20 cellular contexts compared by ENCODE assay signal in the genomic region with DNA sequence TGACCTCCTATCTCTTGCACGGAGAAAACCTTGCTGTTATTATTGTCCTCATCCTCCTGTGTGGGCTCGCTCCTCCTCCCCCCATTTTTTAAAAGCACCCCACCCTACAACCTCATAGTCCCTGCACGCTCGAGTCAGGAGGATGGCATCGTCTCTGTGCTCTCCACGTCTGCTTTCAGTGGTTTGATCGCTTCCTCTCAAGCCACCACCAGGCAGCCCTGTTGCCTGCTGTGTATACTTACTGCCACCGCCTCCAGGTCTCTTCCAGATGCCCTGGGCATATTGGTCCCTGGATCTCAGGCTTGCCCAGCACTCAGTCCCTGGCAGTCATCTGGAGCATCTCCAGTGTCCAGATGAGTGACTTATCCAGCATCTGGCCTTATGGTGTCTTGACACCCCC. TPM values are rescaled to one million over a fixed set of nuclear protein-coding genes. Genes with fewer than 3 reads are reported as not detected.
A peak's percentile ranks its signal among the peaks of the same experiment; 100 is the strongest.
DNase-seq lines count a peak whose midpoint lies in the region; ATAC-seq and TF ChIP-seq lines count a peak whose summit lies in the region.
"Had no signal": no experiment of that assay in that cellular context is flagged by ENCODE, and none has a peak within 500 bp of the region (broad histone marks: within the 10 kb centered on the region; RNA-seq: fewer than 3 reads in every experiment).

No MANE protein-coding gene starts in this region.

- CTCF ChIA-PET in MCF 10A (lab: Yijun Ruan, JAX) = interaction anchor here (0.8 to 1.4 kb wide), 4 partner anchors 14 to 68 kb away, joined by 3 to 6 read pairs (median 4); no protein-coding TSS in a partner anchor

- H3K27me3 Mint-ChIP-seq in MCF 10A (ENCODE audit: insufficient read depth, unreplicated experiment) = no peaks in the 10 kb centered on the region

- POLR2A ChIA-PET in MCF 10A (lab: Yijun Ruan, JAX) = no interaction called here

- ATAC-seq in RWPE2 (ENCODE audit: low read depth) (no peak), HG02759 (IDR thresholded peaks at IDR 0.05; ENCODE audit: unreplicated experiment) (no peak)

- H3K36me3 ChIP-seq in breast epithelium (no peaks in the 10 kb centered on the region), RWPE2 (ENCODE audit: low read depth) (no peaks in the 10 kb centered on the region; the same call in 1 of the 2 replicates), mucosa of rectum (ENCODE audit: control insufficient read depth in 2 of 2, insufficient read depth in 2 of 2, low read length in 2 of 2) (no peaks in the 10 kb centered on the region)

- H3K4me1 ChIP-seq in breast epithelium (no peaks in the 10 kb centered on the region), RWPE2 (ENCODE audit: insufficient read depth, poor library complexity, severe bottlenecking) (peaks cover 27% of the 10 kb centered on the region), mucosa of rectum (ENCODE audit: control insufficient read depth in 2 of 2, insufficient read depth in 2 of 2, low read length in 2 of 2) (peaks cover 9 to 38% of the 10 kb centered on the region in 2 donors)

- TF ChIP-seq CTCF in MCF 10A (IDR thresholded peaks at IDR 0.05; ENCODE audit: unreplicated experiment) (no peak), breast epithelium (IDR thresholded peaks at IDR 0.05) (no peak), RWPE2 (IDR thresholded peaks at IDR 0.05; ENCODE audit: poor library complexity, severe bottlenecking) (no peak)

- peaks cover 22% of the 10 kb centered on the region for H3K4me1 Mint-ChIP-seq in MCF 10A (ENCODE audit: insufficient read depth, unreplicated experiment)

- no peak overlapping the region for H3K4me3 ChIP-seq in breast epithelium
- H3K4me3 ChIP-seq in RWPE2 (ENCODE audit: severe bottlenecking) = no peak overlapping the region
- H3K4me3 ChIP-seq in mucosa of rectum (ENCODE audit: low read length in 2 of 2) = no peak overlapping the region
- H3K4me3 ChIP-seq: SK-N-MC had no signal

- H3K9me3 ChIP-seq in breast epithelium = peaks cover 4 to 11% of the 10 kb centered on the region in 2 donors
- peaks cover 15% of the 10 kb centered on the region for H3K9me3 ChIP-seq in RWPE2 (ENCODE audit: severe bottlenecking)
- H3K9me3 ChIP-seq in mucosa of rectum (ENCODE audit: control insufficient read depth in 2 of 2, low read length in 2 of 2) = peaks cover 0 to 3% of the 10 kb centered on the region in 2 donors

- H3K27me3 ChIP-seq in breast epithelium (no peaks in the 10 kb centered on the region), RWPE2 (ENCODE audit: insufficient read depth, poor library complexity, severe bottlenecking) (no peaks in the 10 kb centered on the region), mucosa of rectum (ENCODE audit: control insufficient read depth in 2 of 2, insufficient read depth in 2 of 2, low read length in 2 of 2) (no peaks in the 10 kb centered on the region)

- H3K27ac ChIP-seq in breast epithelium (peak overlapping the region in 1 of 2 donors; percentile 81), RWPE2 (ENCODE audit: poor library complexity, severe bottlenecking) (peak overlapping the region; percentile 39), mucosa of rectum (ENCODE audit: low read depth in 2 of 2, low read length in 2 of 2) (peak overlapping the region; percentile 94 to 95)
- H3K27ac ChIP-seq: SK-N-MC had no signal

- H3K27ac Mint-ChIP-seq in MCF 10A (ENCODE audit: low read depth, unreplicated experiment) = peak overlapping the region; percentile 28

- H3K4me3 Mint-ChIP-seq in MCF 10A (ENCODE audit: unreplicated experiment) = no peak overlapping the region

- no TSS peak for BruUV-seq in MCF 10A (replicated peaks; lab: Mats Ljungman, UMichigan)

- TF ChIP-seq POLR2A in breast epithelium (IDR thresholded peaks at IDR 0.05) (no peak), erythroblast (IDR thresholded peaks at IDR 0.05; ENCODE audit: low read length) (no peak)

- no peaks in the 10 kb centered on the region for H3K36me3 Mint-ChIP-seq in MCF 10A (ENCODE audit: insufficient read depth, unreplicated experiment)

- no peaks in the 10 kb centered on the region for H3K9me3 Mint-ChIP-seq in MCF 10A (ENCODE audit: unreplicated experiment)

- intact Hi-C loops in MCF 10A (cut with micrococcal nuclease) = no loop called here
- intact Hi-C loops in breast epithelium (cut with DNase I; ENCODE audit: low total_unique reads) = no loop called here

- peak overlapping the region; percentile 44 to 48 for H3K9ac ChIP-seq in mucosa of rectum (ENCODE audit: low read depth in 1 of 2, low read length in 2 of 2)

- DNase-seq in MCF 10A (ENCODE audit: unreplicated experiment) (no peak), breast epithelium (ENCODE audit: low spot score in 2 of 2) (no peak), RWPE2 (ENCODE audit: low spot score) (no peak), erythroblast (lab: John Stamatoyannopoulos, UW) (no peak), cerebellar nuclear complex (lab: John Stamatoyannopoulos, UW) (no peak)
- DNase-seq: C1 segment of cervical spinal cord; GF-D8; GOT3; NCI-H1105 treated with DMSO at 0.1 percent for 48 hours; NCI-H1694 treated with DMSO at 0.1 percent for 48 hours; NCI-H2107; NCI-H226; NCI-H69; NK-92 treated with Interleukin-12 subunit alpha and Interleukin-12 subunit beta, amount 100 ng/mL, for 24 hours; OCI-M1 had no signal

RNA-seq across cellular contexts. Expression of gene GCNT3, which starts 42.1 kb away (rescaled TPM):
- total RNA-seq in MCF 10A (2022) = not detected in 2 replicates
- total RNA-seq in breast epithelium = 1 to 10 TPM in 1 of 3 donors, not detected in 2; 5.2 TPM
- total RNA-seq: A673, Daoy had no signal
